23 cellular contexts compared by ENCODE assay signal in genomic region chr2:44789971-44790721, GRCh38.
DNase-seq lines count a peak whose midpoint lies in the region; ATAC-seq and TF ChIP-seq lines count a peak whose summit lies in the region.
"Had no signal": no experiment of that assay in that cellular context is flagged by ENCODE, and none has a peak within 500 bp of the region (broad histone marks: within the 10 kb centered on the region; RNA-seq: fewer than 3 reads in every experiment).

No MANE protein-coding gene starts in this region.

- H3K9ac ChIP-seq in BLaER1: no peak overlapping the region
- no peak overlapping the region for H3K9ac ChIP-seq in HUES6 (ENCODE audit: low read length)
- H3K9ac ChIP-seq in endodermal cell (ENCODE audit: extremely low read depth, low read length, poor library complexity, severe bottlenecking): peak overlapping the region; percentile 16

- H3K4me1 ChIP-seq in BLaER1: peaks cover 12% of the 10 kb centered on the region
- peaks cover 24% of the 10 kb centered on the region; the same call in 1 of the 2 replicates for H3K4me1 ChIP-seq in HUES6 (ENCODE audit: control insufficient read depth, insufficient read depth, low read length)
- peaks cover 11% of the 10 kb centered on the region for H3K4me1 ChIP-seq in endodermal cell (ENCODE audit: control insufficient read depth, insufficient read depth, low read length)
- H3K4me1 ChIP-seq: SJCRH30 had no signal

- H3K27me3 Mint-ChIP-seq in endodermal cell (ENCODE audit: insufficient read depth) (peaks cover 2% of the 10 kb centered on the region), MCF 10A (ENCODE audit: insufficient read depth, unreplicated experiment) (peaks cover 27% of the 10 kb centered on the region)
- peaks cover 19% of the 10 kb centered on the region for H3K27me3 Mint-ChIP-seq in activated CD8-positive, alpha-beta T cell treated with anti-CD3 and anti-CD28 coated beads for 36 hours
- H3K27me3 Mint-ChIP-seq in activated CD8-positive, alpha-beta memory T cell treated with anti-CD3 and anti-CD28 coated beads, Interleukin-2, amount 10 ng/mL, durations not matched to agents 7 days and 5 days: peaks cover 17% of the 10 kb centered on the region

- intact Hi-C loops in activated CD8-positive, alpha-beta T cell treated with anti-CD3 and anti-CD28 coated beads for 36 hours (cut with micrococcal nuclease): no loop called here
- intact Hi-C loops in MCF 10A (cut with micrococcal nuclease): no loop called here

- peaks cover 43% of the 10 kb centered on the region for H3K4me1 Mint-ChIP-seq in endodermal cell
- H3K4me1 Mint-ChIP-seq in activated CD8-positive, alpha-beta T cell treated with anti-CD3 and anti-CD28 coated beads for 36 hours (ENCODE audit: low read depth): no peaks in the 10 kb centered on the region
- no peaks in the 10 kb centered on the region for H3K4me1 Mint-ChIP-seq in activated CD8-positive, alpha-beta memory T cell treated with anti-CD3 and anti-CD28 coated beads, Interleukin-2, amount 10 ng/mL, durations not matched to agents 7 days and 5 days
- H3K4me1 Mint-ChIP-seq in MCF 10A (ENCODE audit: insufficient read depth, unreplicated experiment): no peaks in the 10 kb centered on the region
- H3K4me1 Mint-ChIP-seq: CD14-positive monocyte had no signal

- no peak for ATAC-seq in activated CD8-positive, alpha-beta T cell treated with anti-CD3 and anti-CD28 coated beads for 36 hours
- no peak for ATAC-seq in activated CD8-positive, alpha-beta memory T cell treated with anti-CD3 and anti-CD28 coated beads, Interleukin-2, amount 10 ng/mL, durations not matched to agents 7 days and 5 days
- ATAC-seq: HCT116 had no signal

- H3K36me3 ChIP-seq in BLaER1 (no peaks in the 10 kb centered on the region), HUES6 (ENCODE audit: control insufficient read depth, insufficient read depth, low read length) (no peaks in the 10 kb centered on the region), endodermal cell (ENCODE audit: control insufficient read depth, insufficient read depth, low read length) (no peaks in the 10 kb centered on the region)
- H3K36me3 ChIP-seq: SJCRH30 had no signal

- BruUV-seq in MCF 10A (replicated peaks; lab: Mats Ljungman, UMichigan): no TSS peak

- in situ Hi-C loops in G401 (cut with HindIII; ENCODE audit: low sequenced_read_pairs): no loop called here

- 11 to 26% methylated on average over 3 to 7 of the region's 7 CpGs for WGBS in endodermal cell (ENCODE audit: insufficient coverage in 1 of 2, insufficient read length in 1 of 2), 2 experiments

- no peaks in the 10 kb centered on the region for H4K20me1 ChIP-seq in BLaER1

- peak overlapping the region; percentile 36; the same call in 1 of the 2 replicates for H3K4me2 ChIP-seq in BLaER1
- H3K4me2 ChIP-seq: PC-9 had no signal

- H3K27ac ChIP-seq in BLaER1 (no peak overlapping the region), HUES6 (ENCODE audit: low read depth, low read length) (peak overlapping the region; percentile 58; the same call in 1 of the 2 replicates), endodermal cell (ENCODE audit: low read depth, low read length) (no peak overlapping the region)
- H3K27ac ChIP-seq: 22Rv1, PC-9, RWPE1, SJCRH30 had no signal

- H3K4me3 ChIP-seq in BLaER1 (no peak overlapping the region), HUES6 (ENCODE audit: low read depth, low read length) (peak overlapping the region; percentile 9; the same call in 1 of the 2 replicates), endodermal cell (ENCODE audit: low read length) (peak overlapping the region; percentile 3)
- H3K4me3 ChIP-seq: PC-9, SJCRH30 had no signal

- TF ChIP-seq CTCF in endodermal cell (conservative IDR thresholded peaks at IDR 0.05) (peak; percentile 47), MCF 10A (IDR thresholded peaks at IDR 0.05; ENCODE audit: unreplicated experiment) (no peak)
- TF ChIP-seq CTCF in activated CD8-positive, alpha-beta T cell treated with anti-CD3 and anti-CD28 coated beads for 36 hours (IDR thresholded peaks at IDR 0.05): no peak

- DNase-seq in endodermal cell: peak; percentile 87
- peak; percentile 44 for DNase-seq in iPS-NIHi7 (ENCODE audit: extremely low spot score)
- DNase-seq in activated CD8-positive, alpha-beta T cell treated with anti-CD3 and anti-CD28 coated beads for 36 hours: no peak
- no peak for DNase-seq in activated CD8-positive, alpha-beta memory T cell treated with anti-CD3 and anti-CD28 coated beads, Interleukin-2, amount 10 ng/mL, durations not matched to agents 7 days and 5 days
- DNase-seq in MCF 10A (ENCODE audit: unreplicated experiment): no peak
- DNase-seq in G401 (ENCODE audit: low spot score): no peak
- DNase-seq: AML-193, DMS 273 treated with DMSO at 0.1 percent for 48 hours, DND-41, KG1, MV-4-11, NCI-H187, NCI-H2107, NCI-H510A, NCI-H774, PC-9, SJCRH30 had no signal

- H3K27me3 ChIP-seq in BLaER1 (no peaks in the 10 kb centered on the region), HUES6 (ENCODE audit: control insufficient read depth, insufficient read depth, low read length) (peaks cover 11% of the 10 kb centered on the region), endodermal cell (ENCODE audit: control insufficient read depth, insufficient read depth, low read length, poor library complexity, severe bottlenecking) (no peaks in the 10 kb centered on the region)
- H3K27me3 ChIP-seq: SJCRH30 had no signal

- H3K36me3 Mint-ChIP-seq in endodermal cell (ENCODE audit: low read depth) (peaks cover 13% of the 10 kb centered on the region), MCF 10A (ENCODE audit: insufficient read depth, unreplicated experiment) (no peaks in the 10 kb centered on the region)
- no peaks in the 10 kb centered on the region for H3K36me3 Mint-ChIP-seq in activated CD8-positive, alpha-beta T cell treated with anti-CD3 and anti-CD28 coated beads for 36 hours (ENCODE audit: low read depth)
- H3K36me3 Mint-ChIP-seq in activated CD8-positive, alpha-beta memory T cell treated with anti-CD3 and anti-CD28 coated beads, Interleukin-2, amount 10 ng/mL, durations not matched to agents 7 days and 5 days: no peaks in the 10 kb centered on the region
- H3K36me3 Mint-ChIP-seq: CD14-positive monocyte had no signal

- H3K9me3 ChIP-seq in BLaER1 (peaks cover 11% of the 10 kb centered on the region), HUES6 (ENCODE audit: control insufficient read depth, insufficient read depth, low read depth, low read length) (peaks cover 5% of the 10 kb centered on the region; the same call in 1 of the 2 replicates), endodermal cell (ENCODE audit: control insufficient read depth, low read length) (peaks cover 17% of the 10 kb centered on the region)

- CTCF ChIA-PET in activated CD8-positive, alpha-beta T cell treated with anti-CD3 and anti-CD28 coated beads for 36 hours (lab: Charles Lee): interaction anchor here (0.7 kb wide), 1 partner anchor 10 kb away, joined by 3 read pairs; no protein-coding TSS in a partner anchor
- CTCF ChIA-PET in activated CD8-positive, alpha-beta memory T cell treated with anti-CD3 and anti-CD28 coated beads, Interleukin-2, amount 10 ng/mL, durations not matched to agents 7 days and 5 days (lab: Charles Lee): interaction anchor here (0.9 kb wide), 1 partner anchor 192 kb away, joined by 3 read pairs; no protein-coding TSS in a partner anchor
- CTCF ChIA-PET in MCF 10A (lab: Yijun Ruan, JAX): interaction anchor here (0.7 to 1.1 kb wide), 4 partner anchors 50 to 309 kb away, joined by 3 to 4 read pairs (median 4); no protein-coding TSS in a partner anchor

- H3K4me3 Mint-ChIP-seq in endodermal cell (no peak overlapping the region), MCF 10A (ENCODE audit: unreplicated experiment) (no peak overlapping the region)
- no peak overlapping the region for H3K4me3 Mint-ChIP-seq in activated CD8-positive, alpha-beta T cell treated with anti-CD3 and anti-CD28 coated beads for 36 hours
- H3K4me3 Mint-ChIP-seq in activated CD8-positive, alpha-beta memory T cell treated with anti-CD3 and anti-CD28 coated beads, Interleukin-2, amount 10 ng/mL, durations not matched to agents 7 days and 5 days: no peak overlapping the region
- H3K4me3 Mint-ChIP-seq: CD14-positive monocyte had no signal

- peak overlapping the region; percentile 97 for H3K27ac Mint-ChIP-seq in endodermal cell
- H3K27ac Mint-ChIP-seq in activated CD8-positive, alpha-beta T cell treated with anti-CD3 and anti-CD28 coated beads for 36 hours: no peak overlapping the region
- no peak overlapping the region for H3K27ac Mint-ChIP-seq in activated CD8-positive, alpha-beta memory T cell treated with anti-CD3 and anti-CD28 coated beads, Interleukin-2, amount 10 ng/mL, durations not matched to agents 7 days and 5 days
- H3K27ac Mint-ChIP-seq in MCF 10A (ENCODE audit: low read depth, unreplicated experiment): no peak overlapping the region

- peaks cover 24% of the 10 kb centered on the region for H3K9me3 Mint-ChIP-seq in endodermal cell
- H3K9me3 Mint-ChIP-seq in activated CD8-positive, alpha-beta T cell treated with anti-CD3 and anti-CD28 coated beads for 36 hours: peaks cover 2% of the 10 kb centered on the region
- H3K9me3 Mint-ChIP-seq in activated CD8-positive, alpha-beta memory T cell treated with anti-CD3 and anti-CD28 coated beads, Interleukin-2, amount 10 ng/mL, durations not matched to agents 7 days and 5 days (ENCODE audit: low read depth): no peaks in the 10 kb centered on the region
- H3K9me3 Mint-ChIP-seq in MCF 10A (ENCODE audit: unreplicated experiment): no peaks in the 10 kb centered on the region

- POLR2A ChIA-PET in activated CD8-positive, alpha-beta T cell treated with anti-CD3 and anti-CD28 coated beads for 36 hours (lab: Charles Lee): interaction anchor here (1.0 to 1.3 kb wide), 2 partner anchors 10 to 13 kb away, joined by 4 read pairs; no protein-coding TSS in a partner anchor
- POLR2A ChIA-PET in MCF 10A (lab: Yijun Ruan, JAX): no interaction called here

Comparison
In these comparisons a context has a peak if more than half of its experiments do, and no peak if none do; other contexts are left out.
1. DNase-seq: peak in endodermal cell (single experiment) and iPS-NIHi7 (single experiment); none in activated CD8-positive, alpha-beta T cell treated with anti-CD3 and anti-CD28 coated beads for 36 hours (single experiment), activated CD8-positive, alpha-beta memory T cell treated with anti-CD3 and anti-CD28 coated beads, Interleukin-2, amount 10 ng/mL, durations not matched to agents 7 days and 5 days (single experiment), MCF 10A (single experiment) and G401 (single experiment).